18 cellular contexts compared by ENCODE assay signal in the genomic region with DNA sequence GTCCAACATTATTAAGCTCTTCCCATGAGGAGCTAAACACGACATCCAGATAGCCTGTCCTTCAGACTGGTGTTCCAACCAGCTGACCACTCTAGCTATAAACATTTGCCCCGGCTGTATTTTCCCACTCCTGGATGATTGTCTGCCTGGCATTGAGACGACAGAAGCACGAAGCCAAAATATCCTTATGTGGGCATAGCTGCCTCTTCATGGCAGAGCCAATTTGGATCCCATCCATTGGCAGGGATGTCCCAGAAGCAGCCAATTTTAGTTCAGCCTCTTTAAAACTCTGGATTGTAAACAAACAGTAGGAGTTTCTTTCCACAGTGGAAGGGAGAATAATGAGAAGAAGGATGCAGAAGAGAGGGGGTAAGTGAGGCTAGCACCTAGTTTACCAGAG.
DNase-seq lines count a peak whose midpoint lies in the region; ATAC-seq and TF ChIP-seq lines count a peak whose summit lies in the region.
"Had no signal": no experiment of that assay in that cellular context is flagged by ENCODE, and none has a peak within 500 bp of the region (broad histone marks: within the 10 kb centered on the region; RNA-seq: fewer than 3 reads in every experiment).

No MANE protein-coding gene starts in this region.

- H3K36me3 ChIP-seq in heart left ventricle (no peaks in the 10 kb centered on the region), psoas muscle (ENCODE audit: insufficient read depth in 1 of 2, low read depth in 1 of 2) (no peaks in the 10 kb centered on the region)
- H3K36me3 ChIP-seq: BLaER1 treated with 17β-estradiol and CSF1 and Interleukin-3, amounts not matched to agents 10 nM and 100 nM; brain microvascular endothelial cell had no signal

- H3K4me1 ChIP-seq in heart left ventricle (peaks cover 0 to 9% (median 0%) of the 10 kb centered on the region in 12 donors), psoas muscle (no peaks in the 10 kb centered on the region)
- H3K4me1 ChIP-seq: BLaER1 treated with 17β-estradiol and CSF1 and Interleukin-3, amounts not matched to agents 10 nM and 100 nM had no signal

- DNase-seq in DMS 273 (lab: John Stamatoyannopoulos, UW; ENCODE audit: unreplicated experiment) (peak; percentile 13), DMS 273 treated with DMSO at 0.1 percent for 48 hours (lab: John Stamatoyannopoulos, UW) (no peak), heart left ventricle (peak in 4 of 5 donors; percentile 32 to 52 (median 44)), psoas muscle (peak in 1 of 2 donors; percentile 15), EL (no peak)
- no peak for DNase-seq in activated T-helper 1 cell treated with anti-CD3 and anti-CD28 coated beads, Interleukin-12 subunit alpha, Interleukin-12 subunit beta, Interleukin-2, Interleukin-4 antibody, amounts not matched to agents 30 ng/mL and 10 ng/mL and 1 ng/mL, durations not matched to agents 14 hours and 24 hours and 36 hours (ENCODE audit: low spot score)
- DNase-seq: activated naive CD4-positive, alpha-beta T cell treated with anti-CD3 and anti-CD28 coated beads, Interleukin-2, amount 10 ng/mL, durations not matched to agents 7 days and 5 days; brain microvascular endothelial cell; DMS53; NCI-H2081; NCI-H524 treated with DMSO at 0.1 percent for 48 hours; stimulated activated CD4-positive, alpha-beta T cell treated with anti-CD3 and anti-CD28 coated beads, Interleukin-2, amount 100 ng/mL, for 48 hours had no signal

- no peak overlapping the region for H3K27ac Mint-ChIP-seq in activated T-helper 1 cell treated with anti-CD3 and anti-CD28 coated beads, Interleukin-12 subunit alpha, Interleukin-12 subunit beta, Interleukin-2, Interleukin-4 antibody, amounts not matched to agents 30 ng/mL and 10 ng/mL and 1 ng/mL, durations not matched to agents 14 hours and 24 hours and 36 hours
- H3K27ac Mint-ChIP-seq: activated naive CD4-positive, alpha-beta T cell treated with anti-CD3 and anti-CD28 coated beads, Interleukin-2, amount 10 ng/mL, durations not matched to agents 7 days and 5 days; natural killer cell treated with Interleukin-12 subunit alpha and Interleukin-12 subunit beta and Interleukin-15 and Interleukin-18, amount 100 ng/mL, for 72 hours had no signal

- no peaks in the 10 kb centered on the region for H3K27me3 ChIP-seq in heart left ventricle
- no peaks in the 10 kb centered on the region for H3K27me3 ChIP-seq in psoas muscle (ENCODE audit: insufficient read depth in 3 of 3, low read length in 2 of 3)
- H3K27me3 ChIP-seq: BLaER1 treated with 17β-estradiol and CSF1 and Interleukin-3, amounts not matched to agents 10 nM and 100 nM; brain microvascular endothelial cell had no signal

- ATAC-seq in heart left ventricle, result peak; percentile 94 to 98 (median 96)
- ATAC-seq in psoas muscle, result peak in 3 of 4 donors; percentile 69 to 91 (median 88)
- no peak for ATAC-seq in HG03280 (IDR thresholded peaks at IDR 0.05; ENCODE audit: unreplicated experiment)
- ATAC-seq in GM19328 (IDR thresholded peaks at IDR 0.05; ENCODE audit: unreplicated experiment), result no peak
- ATAC-seq: left lobe of liver; natural killer cell treated with Interleukin-12 subunit alpha and Interleukin-12 subunit beta and Interleukin-15 and Interleukin-18, amount 100 ng/mL, for 72 hours had no signal

- no peaks in the 10 kb centered on the region for H3K4me1 Mint-ChIP-seq in activated T-helper 1 cell treated with anti-CD3 and anti-CD28 coated beads, Interleukin-12 subunit alpha, Interleukin-12 subunit beta, Interleukin-2, Interleukin-4 antibody, amounts not matched to agents 30 ng/mL and 10 ng/mL and 1 ng/mL, durations not matched to agents 14 hours and 24 hours and 36 hours (ENCODE audit: low read depth)
- H3K4me1 Mint-ChIP-seq: activated naive CD4-positive, alpha-beta T cell treated with anti-CD3 and anti-CD28 coated beads, Interleukin-2, amount 10 ng/mL, durations not matched to agents 7 days and 5 days had no signal

- H3K9me3 ChIP-seq in heart left ventricle, result peaks cover 0 to 9% (median under 1%) of the 10 kb centered on the region in 12 donors
- no peaks in the 10 kb centered on the region for H3K9me3 ChIP-seq in psoas muscle
- H3K9me3 ChIP-seq: BLaER1 treated with 17β-estradiol and CSF1 and Interleukin-3, amounts not matched to agents 10 nM and 100 nM had no signal

- 46 to 55% (median 50%) methylated on average over 4 of the region's 4 CpGs for WGBS in heart left ventricle, 4 donors
- 20 to 37% (median 22%) methylated on average over 4 of the region's 4 CpGs for WGBS in psoas muscle, 3 donors

- H3K4me3 ChIP-seq in heart left ventricle (no peak overlapping the region), psoas muscle (peak overlapping the region; percentile 52)
- H3K4me3 ChIP-seq: BLaER1 treated with 17β-estradiol and CSF1 and Interleukin-3, amounts not matched to agents 10 nM and 100 nM had no signal

- H3K27me3 Mint-ChIP-seq in activated T-helper 1 cell treated with anti-CD3 and anti-CD28 coated beads, Interleukin-12 subunit alpha, Interleukin-12 subunit beta, Interleukin-2, Interleukin-4 antibody, amounts not matched to agents 30 ng/mL and 10 ng/mL and 1 ng/mL, durations not matched to agents 14 hours and 24 hours and 36 hours (ENCODE audit: insufficient read depth), result no peaks in the 10 kb centered on the region
- H3K27me3 Mint-ChIP-seq: activated naive CD4-positive, alpha-beta T cell treated with anti-CD3 and anti-CD28 coated beads, Interleukin-2, amount 10 ng/mL, durations not matched to agents 7 days and 5 days; natural killer cell treated with Interleukin-12 subunit alpha and Interleukin-12 subunit beta and Interleukin-15 and Interleukin-18, amount 100 ng/mL, for 72 hours had no signal

- no peak overlapping the region for H3K4me3 Mint-ChIP-seq in activated T-helper 1 cell treated with anti-CD3 and anti-CD28 coated beads, Interleukin-12 subunit alpha, Interleukin-12 subunit beta, Interleukin-2, Interleukin-4 antibody, amounts not matched to agents 30 ng/mL and 10 ng/mL and 1 ng/mL, durations not matched to agents 14 hours and 24 hours and 36 hours
- H3K4me3 Mint-ChIP-seq: activated naive CD4-positive, alpha-beta T cell treated with anti-CD3 and anti-CD28 coated beads, Interleukin-2, amount 10 ng/mL, durations not matched to agents 7 days and 5 days; natural killer cell treated with Interleukin-12 subunit alpha and Interleukin-12 subunit beta and Interleukin-15 and Interleukin-18, amount 100 ng/mL, for 72 hours had no signal

- intact Hi-C loops in heart left ventricle (cut with DNase I), result no loop called here
- intact Hi-C loops in psoas muscle (cut with DNase I), result no loop called here
- intact Hi-C loops in activated T-helper 1 cell treated with anti-CD3 and anti-CD28 coated beads, Interleukin-12 subunit alpha, Interleukin-12 subunit beta, Interleukin-2, Interleukin-4 antibody, amounts not matched to agents 30 ng/mL and 10 ng/mL and 1 ng/mL, durations not matched to agents 14 hours and 24 hours and 36 hours (cut with micrococcal nuclease), result no loop called here

- H3K9me3 Mint-ChIP-seq in activated T-helper 1 cell treated with anti-CD3 and anti-CD28 coated beads, Interleukin-12 subunit alpha, Interleukin-12 subunit beta, Interleukin-2, Interleukin-4 antibody, amounts not matched to agents 30 ng/mL and 10 ng/mL and 1 ng/mL, durations not matched to agents 14 hours and 24 hours and 36 hours, result no peaks in the 10 kb centered on the region
- H3K9me3 Mint-ChIP-seq: activated naive CD4-positive, alpha-beta T cell treated with anti-CD3 and anti-CD28 coated beads, Interleukin-2, amount 10 ng/mL, durations not matched to agents 7 days and 5 days had no signal

- no peaks in the 10 kb centered on the region for H3K36me3 Mint-ChIP-seq in activated T-helper 1 cell treated with anti-CD3 and anti-CD28 coated beads, Interleukin-12 subunit alpha, Interleukin-12 subunit beta, Interleukin-2, Interleukin-4 antibody, amounts not matched to agents 30 ng/mL and 10 ng/mL and 1 ng/mL, durations not matched to agents 14 hours and 24 hours and 36 hours (ENCODE audit: low read depth)
- H3K36me3 Mint-ChIP-seq: activated naive CD4-positive, alpha-beta T cell treated with anti-CD3 and anti-CD28 coated beads, Interleukin-2, amount 10 ng/mL, durations not matched to agents 7 days and 5 days; natural killer cell treated with Interleukin-12 subunit alpha and Interleukin-12 subunit beta and Interleukin-15 and Interleukin-18, amount 100 ng/mL, for 72 hours had no signal

- TF ChIP-seq POLR2A in heart left ventricle (IDR thresholded peaks at IDR 0.05), result no peak

- no peak for TF ChIP-seq CTCF in heart left ventricle (IDR thresholded peaks at IDR 0.05)
- no peak for TF ChIP-seq CTCF in psoas muscle (IDR thresholded peaks at IDR 0.05)

- H3K27ac ChIP-seq in heart left ventricle, result peak overlapping the region in 8 of 12 donors; percentile 7 to 74 (median 46)
- peak overlapping the region; percentile 48 for H3K27ac ChIP-seq in psoas muscle
- H3K27ac ChIP-seq: 22Rv1; BLaER1 treated with 17β-estradiol and CSF1 and Interleukin-3, amounts not matched to agents 10 nM and 100 nM; brain microvascular endothelial cell had no signal

Comparison
In these comparisons a context has a peak if more than half of its experiments do, and no peak if none do; other contexts are left out.
1. DNase-seq: peak in DMS 273 (single experiment) and heart left ventricle (4 of 5); none in DMS 273 treated with DMSO at 0.1 percent for 48 hours (single experiment), EL (single experiment) and activated T-helper 1 cell treated with anti-CD3 and anti-CD28 coated beads, Interleukin-12 subunit alpha, Interleukin-12 subunit beta, Interleukin-2, Interleukin-4 antibody, amounts not matched to agents 30 ng/mL and 10 ng/mL and 1 ng/mL, durations not matched to agents 14 hours and 24 hours and 36 hours (single experiment).
2. ATAC-seq: peak in heart left ventricle (4 of 4) and psoas muscle (3 of 4); none in HG03280 (single experiment) and GM19328 (single experiment).